24 cellular contexts compared by ENCODE assay signal in the genomic region with DNA sequence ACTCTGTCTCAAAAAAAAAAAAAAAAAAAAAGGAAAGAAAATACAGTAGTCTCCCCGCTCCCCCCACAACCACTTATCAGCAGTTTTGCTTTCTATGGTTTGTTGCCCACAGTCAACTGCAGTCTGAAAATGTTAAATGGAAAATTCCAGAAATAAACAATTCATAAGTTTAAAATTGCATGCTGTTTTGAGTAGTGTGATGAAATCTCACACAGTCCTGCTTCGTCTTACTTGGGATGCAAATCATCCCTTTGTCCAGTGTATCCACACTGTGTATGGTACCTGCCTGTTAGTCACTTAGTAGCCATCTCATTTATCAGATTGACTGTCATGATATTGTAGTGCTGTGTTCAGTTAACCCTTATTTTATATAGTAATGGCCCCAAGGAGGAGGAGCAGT. TPM values are rescaled to one million over a fixed set of nuclear protein-coding genes. Genes with fewer than 3 reads are reported as not detected.
DNase-seq lines count a peak whose midpoint lies in the region; ATAC-seq, FAIRE-seq and TF ChIP-seq lines count a peak whose summit lies in the region.
"Had no signal": no experiment of that assay in that cellular context is flagged by ENCODE, and none has a peak within 500 bp of the region (broad histone marks: within the 10 kb centered on the region; RNA-seq: fewer than 3 reads in every experiment).

No MANE protein-coding gene starts in this region.

- H3K9me3 ChIP-seq in A549: no peaks in the 10 kb centered on the region

- H3K36me3 Mint-ChIP-seq in activated T-cell treated with anti-CD3 and anti-CD28 coated beads, Interleukin-2, amount 50 U/mL, for 24 hours (ENCODE audit: low read depth): peaks cover 12% of the 10 kb centered on the region

- H3K27me3 ChIP-seq in bronchial epithelial cell (ENCODE audit: control insufficient read depth, insufficient read depth, low read length): no peaks in the 10 kb centered on the region
- H3K27me3 ChIP-seq: BLaER1 had no signal

- no peak for TF ChIP-seq EP300 in A549 (IDR thresholded peaks at IDR 0.05)

- no peak overlapping the region for H3K27ac ChIP-seq in A549
- H3K27ac ChIP-seq: BLaER1 had no signal

- H3K9me3 Mint-ChIP-seq in activated T-cell treated with anti-CD3 and anti-CD28 coated beads, Interleukin-2, amount 50 U/mL, for 24 hours: no peaks in the 10 kb centered on the region
- H3K9me3 Mint-ChIP-seq: HFFc6 had no signal

- H3K4me3 ChIP-seq in A549 (no peak overlapping the region), bronchial epithelial cell (ENCODE audit: low read depth, low read length) (no peak overlapping the region)
- H3K4me3 ChIP-seq: BLaER1 had no signal

- TF ChIP-seq CTCF in A549 (IDR thresholded peaks at IDR 0.05) (no peak), bronchial epithelial cell (IDR thresholded peaks at IDR 0.05; ENCODE audit: insufficient read depth, low read length, severe bottlenecking) (no peak)

- CTCF ChIA-PET in A549 (lab: Yijun Ruan, JAX): no interaction called here

- H3K27me3 Mint-ChIP-seq in activated T-cell treated with anti-CD3 and anti-CD28 coated beads, Interleukin-2, amount 50 U/mL, for 24 hours: no peaks in the 10 kb centered on the region
- H3K27me3 Mint-ChIP-seq: CD4-positive, alpha-beta memory T cell had no signal

- DNase-seq in A549 (ENCODE audit: low read depth in 1 of 2, low spot score in 1 of 2) (peak in 1 of 2 experiments; percentile 25), H54 (ENCODE audit: insufficient read length, low spot score) (no peak), RCC 7860 (ENCODE audit: low spot score) (peak; percentile 19), bronchial epithelial cell (ENCODE audit: low read depth) (peak; percentile 46), retina (no peak), G401 (ENCODE audit: low spot score) (no peak)
- no peak for DNase-seq in activated T-cell treated with anti-CD3 and anti-CD28 coated beads, Interleukin-2, amount 50 U/mL, for 24 hours
- DNase-seq: Calu3; CD4-positive, alpha-beta memory T cell; HFFc6; Kasumi-1; NCI-H1105; NCI-H1694; NCI-H2081 treated with DMSO at 0.1 percent for 48 hours; NCI-H510A; NCI-H748 treated with DMSO at 0.1 percent for 48 hours; NK-92 treated with Interleukin-12 subunit alpha and Interleukin-12 subunit beta, amount 100 ng/mL, for 24 hours; RPMI8226; SIG-M5 had no signal

- no peaks in the 10 kb centered on the region for H3K4me1 Mint-ChIP-seq in activated T-cell treated with anti-CD3 and anti-CD28 coated beads, Interleukin-2, amount 50 U/mL, for 24 hours (ENCODE audit: low read depth)
- H3K4me1 Mint-ChIP-seq: CD4-positive, alpha-beta memory T cell had no signal

- in situ Hi-C loops in G401 (cut with HindIII; ENCODE audit: low sequenced_read_pairs): no loop called here

- POLR2A ChIA-PET in A549 (lab: Yijun Ruan, JAX): no interaction called here

- H3K4me3 Mint-ChIP-seq in activated T-cell treated with anti-CD3 and anti-CD28 coated beads, Interleukin-2, amount 50 U/mL, for 24 hours: no peak overlapping the region
- H3K4me3 Mint-ChIP-seq: CD4-positive, alpha-beta memory T cell; HFFc6 had no signal

- no peak overlapping the region for H3K4me2 ChIP-seq in A549
- H3K4me2 ChIP-seq: BLaER1 had no signal

- H3K36me3 ChIP-seq in bronchial epithelial cell (ENCODE audit: control insufficient read depth, insufficient read depth, low read length): no peaks in the 10 kb centered on the region

- 71% methylated on average over 2 of the region's 2 CpGs for WGBS in A549 (ENCODE audit: missing lambda C conversion rate)

- no peak overlapping the region for H3K27ac Mint-ChIP-seq in activated T-cell treated with anti-CD3 and anti-CD28 coated beads, Interleukin-2, amount 50 U/mL, for 24 hours
- H3K27ac Mint-ChIP-seq: CD4-positive, alpha-beta memory T cell; HFFc6 had no signal

- no peak for TF ChIP-seq RAD21 in A549 (conservative IDR thresholded peaks at IDR 0.05 in 1 of 2, IDR thresholded peaks at IDR 0.05 in 1 of 2)

- H3K4me1 ChIP-seq in A549: peaks cover 11% of the 10 kb centered on the region; the same call in 2 of the 3 replicates
- H3K4me1 ChIP-seq: BLaER1 had no signal

- ATAC-seq in A549 (peak; percentile 75 to 85; a peak in 5 of 6 replicates), HG02588 (IDR thresholded peaks at IDR 0.05; ENCODE audit: unreplicated experiment) (no peak)

- FAIRE-seq in A549 (lab: Jason Lieb, UNC) (no peak), H54 (lab: Jason Lieb, UNC) (peak; percentile 77), RCC 7860 (lab: Jason Lieb, UNC) (peak; percentile 17), bronchial epithelial cell (lab: Jason Lieb, UNC) (no peak)
- FAIRE-seq: A204.1, GM12892, GM18507 had no signal

- TF ChIP-seq POLR2A in A549 (IDR thresholded peaks at IDR 0.05; ENCODE audit: low read length) (no peak), H54 (IDR thresholded peaks at IDR 0.05; ENCODE audit: low read depth, low read length) (no peak)

TF ChIP-seq in A549, 52 proteins besides CTCF, POLR2A, EP300 and RAD21:
- TF ChIP-seq ZFP36 (IDR thresholded peaks at IDR 0.05; ENCODE audit: borderline replicate concordance, partially characterized antibody) (no peak), HDAC2 (IDR thresholded peaks at IDR 0.05) (no peak), NPAS2 (CRISPR knock-in tag; IDR thresholded peaks at IDR 0.05; ENCODE audit: borderline replicate concordance) (no peak), FOXS1 (CRISPR knock-in tag; IDR thresholded peaks at IDR 0.05) (no peak), EHMT2 (IDR thresholded peaks at IDR 0.05; ENCODE audit: low read depth) (no peak), POLR2AphosphoS2 (conservative IDR thresholded peaks at IDR 0.05; ENCODE audit: low read length) (no peak), BHLHE40 (IDR thresholded peaks at IDR 0.05; ENCODE audit: low read depth, low read length) (no peak), ZNF302 (CRISPR knock-in tag; IDR thresholded peaks at IDR 0.05) (no peak)

RNA-seq across cellular contexts. Expression of gene NF1, which starts 41.5 kb away (rescaled TPM):
- polyA plus RNA-seq in A549 (2011; rRNA removed) (73.2 and 82.5 TPM in 2 replicates), A549 (2017; fragmentation: RNase III; extraction: RNeasy Plus Mini Kit Qiagen cat#74134 plus additional on column Dnase treatment) (15.9 to 17.6 TPM (median 16.6 TPM) in 3 replicates)
- 16.5 and 17.0 TPM in 2 replicates for polyA plus RNA-seq in A549 (2012; cell fraction: cytosol; rRNA removed)
- polyA plus RNA-seq in A549 (2012; cell fraction: nucleus; rRNA removed): 16.4 and 20.9 TPM in 2 replicates
- polyA minus RNA-seq in A549 (2011; rRNA and poly(A)+ RNA removed): 144 and 186 TPM in 2 replicates
- total RNA-seq in bronchial epithelial cell: 28.4 and 33.2 TPM in 2 replicates
- 11.1 and 15.1 TPM in 2 replicates for total RNA-seq in G401 (2014; rRNA removed; shearing (Covaris generic))

Comparison
In these comparisons a context has a peak if more than half of its experiments do, and no peak if none do; other contexts are left out.
1. DNase-seq: peak in RCC 7860 (single experiment) and bronchial epithelial cell (single experiment); none in H54 (single experiment), retina (single experiment), activated T-cell treated with anti-CD3 and anti-CD28 coated beads, Interleukin-2, amount 50 U/mL, for 24 hours (single experiment) and G401 (single experiment).